In the genomic region with DNA sequence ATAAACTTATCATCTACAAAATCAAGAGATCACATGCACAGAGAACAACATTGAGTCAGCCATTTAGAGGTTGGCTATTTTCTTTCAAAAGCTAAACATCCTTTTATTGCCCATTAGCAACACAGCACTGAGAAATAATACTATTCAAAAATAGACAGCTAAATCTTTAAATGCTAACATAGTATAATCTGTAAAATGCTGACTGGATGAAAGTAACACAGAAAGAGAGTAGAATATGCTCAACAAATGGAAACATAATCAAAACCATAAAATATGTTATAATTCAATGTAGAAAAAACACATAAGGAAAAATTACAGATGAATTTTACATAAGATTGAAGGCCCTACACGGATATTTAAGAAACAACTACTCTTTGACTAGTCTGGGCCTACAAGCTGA, we compare ENCODE assay signal across 1 cellular context.
TF ChIP-seq lines count a peak whose summit lies in the region.

No MANE protein-coding gene starts in this region.

TF ChIP-seq in HepG2, 621 proteins besides CTCF, POLR2A, EP300 and RAD21:
- no peak for TF ChIP-seq SNAI1 (CRISPR knock-in tag; IDR thresholded peaks at IDR 0.05; ENCODE audit: borderline replicate concordance)
- TF ChIP-seq SRSF1 (optimal IDR thresholded peaks at IDR 0.05; ENCODE audit: low read depth, low read length), result no peak
- no peak for TF ChIP-seq IKZF1 (IDR thresholded peaks at IDR 0.05)
- TF ChIP-seq, protein P1, sequence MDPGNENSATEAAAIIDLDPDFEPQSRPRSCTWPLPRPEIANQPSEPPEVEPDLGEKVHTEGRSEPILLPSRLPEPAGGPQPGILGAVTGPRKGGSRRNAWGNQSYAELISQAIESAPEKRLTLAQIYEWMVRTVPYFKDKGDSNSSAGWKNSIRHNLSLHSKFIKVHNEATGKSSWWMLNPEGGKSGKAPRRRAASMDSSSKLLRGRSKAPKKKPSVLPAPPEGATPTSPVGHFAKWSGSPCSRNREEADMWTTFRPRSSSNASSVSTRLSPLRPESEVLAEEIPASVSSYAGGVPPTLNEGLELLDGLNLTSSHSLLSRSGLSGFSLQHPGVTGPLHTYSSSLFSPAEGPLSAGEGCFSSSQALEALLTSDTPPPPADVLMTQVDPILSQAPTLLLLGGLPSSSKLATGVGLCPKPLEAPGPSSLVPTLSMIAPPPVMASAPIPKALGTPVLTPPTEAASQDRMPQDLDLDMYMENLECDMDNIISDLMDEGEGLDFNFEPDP (CRISPR knock-in tag; conservative IDR thresholded peaks at IDR 0.05), result no peak
- TF ChIP-seq, protein P2, sequence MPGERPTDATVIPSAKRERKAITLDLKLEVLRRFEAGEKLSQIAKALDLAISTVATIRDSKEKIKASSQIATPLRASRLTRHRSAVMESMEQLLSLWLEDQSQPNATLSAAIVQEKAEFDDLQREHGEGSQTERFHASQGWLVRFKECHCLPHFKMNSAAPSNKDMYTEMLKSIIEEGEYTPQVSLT (CRISPR knock-in tag; IDR thresholded peaks at IDR 0.05; ENCODE audit: borderline replicate concordance, low read depth), result no peak
- TF ChIP-seq MAFF (IDR thresholded peaks at IDR 0.05; ENCODE audit: low read depth, low read length), result peak; percentile 64
- no peak for TF ChIP-seq TCF7L2 (IDR thresholded peaks at IDR 0.05; ENCODE audit: low read depth, low read length)
- TF ChIP-seq KMT2A (CRISPR knock-in tag; IDR thresholded peaks at IDR 0.05), result no peak
- no peak for TF ChIP-seq RBAK (CRISPR knock-in tag; IDR thresholded peaks at IDR 0.05)
- TF ChIP-seq ZNF263 (CRISPR knock-in tag; IDR thresholded peaks at IDR 0.05), result no peak
- TF ChIP-seq, protein P3, sequence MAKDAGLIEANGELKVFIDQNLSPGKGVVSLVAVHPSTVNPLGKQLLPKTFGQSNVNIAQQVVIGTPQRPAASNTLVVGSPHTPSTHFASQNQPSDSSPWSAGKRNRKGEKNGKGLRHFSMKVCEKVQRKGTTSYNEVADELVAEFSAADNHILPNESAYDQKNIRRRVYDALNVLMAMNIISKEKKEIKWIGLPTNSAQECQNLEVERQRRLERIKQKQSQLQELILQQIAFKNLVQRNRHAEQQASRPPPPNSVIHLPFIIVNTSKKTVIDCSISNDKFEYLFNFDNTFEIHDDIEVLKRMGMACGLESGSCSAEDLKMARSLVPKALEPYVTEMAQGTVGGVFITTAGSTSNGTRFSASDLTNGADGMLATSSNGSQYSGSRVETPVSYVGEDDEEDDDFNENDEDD (CRISPR knock-in tag; IDR thresholded peaks at IDR 0.05; ENCODE audit: borderline replicate concordance), result no peak
- peak; percentile 54 to 71 for TF ChIP-seq MAFK (conservative IDR thresholded peaks at IDR 0.05 in 1 of 2, IDR thresholded peaks at IDR 0.05 in 1 of 2; ENCODE audit: low read length in 2 of 2)
- TF ChIP-seq, protein P4, sequence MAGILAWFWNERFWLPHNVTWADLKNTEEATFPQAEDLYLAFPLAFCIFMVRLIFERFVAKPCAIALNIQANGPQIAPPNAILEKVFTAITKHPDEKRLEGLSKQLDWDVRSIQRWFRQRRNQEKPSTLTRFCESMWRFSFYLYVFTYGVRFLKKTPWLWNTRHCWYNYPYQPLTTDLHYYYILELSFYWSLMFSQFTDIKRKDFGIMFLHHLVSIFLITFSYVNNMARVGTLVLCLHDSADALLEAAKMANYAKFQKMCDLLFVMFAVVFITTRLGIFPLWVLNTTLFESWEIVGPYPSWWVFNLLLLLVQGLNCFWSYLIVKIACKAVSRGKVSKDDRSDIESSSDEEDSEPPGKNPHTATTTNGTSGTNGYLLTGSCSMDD (CRISPR knock-in tag; IDR thresholded peaks at IDR 0.05), result no peak
- TF ChIP-seq, protein P5, sequence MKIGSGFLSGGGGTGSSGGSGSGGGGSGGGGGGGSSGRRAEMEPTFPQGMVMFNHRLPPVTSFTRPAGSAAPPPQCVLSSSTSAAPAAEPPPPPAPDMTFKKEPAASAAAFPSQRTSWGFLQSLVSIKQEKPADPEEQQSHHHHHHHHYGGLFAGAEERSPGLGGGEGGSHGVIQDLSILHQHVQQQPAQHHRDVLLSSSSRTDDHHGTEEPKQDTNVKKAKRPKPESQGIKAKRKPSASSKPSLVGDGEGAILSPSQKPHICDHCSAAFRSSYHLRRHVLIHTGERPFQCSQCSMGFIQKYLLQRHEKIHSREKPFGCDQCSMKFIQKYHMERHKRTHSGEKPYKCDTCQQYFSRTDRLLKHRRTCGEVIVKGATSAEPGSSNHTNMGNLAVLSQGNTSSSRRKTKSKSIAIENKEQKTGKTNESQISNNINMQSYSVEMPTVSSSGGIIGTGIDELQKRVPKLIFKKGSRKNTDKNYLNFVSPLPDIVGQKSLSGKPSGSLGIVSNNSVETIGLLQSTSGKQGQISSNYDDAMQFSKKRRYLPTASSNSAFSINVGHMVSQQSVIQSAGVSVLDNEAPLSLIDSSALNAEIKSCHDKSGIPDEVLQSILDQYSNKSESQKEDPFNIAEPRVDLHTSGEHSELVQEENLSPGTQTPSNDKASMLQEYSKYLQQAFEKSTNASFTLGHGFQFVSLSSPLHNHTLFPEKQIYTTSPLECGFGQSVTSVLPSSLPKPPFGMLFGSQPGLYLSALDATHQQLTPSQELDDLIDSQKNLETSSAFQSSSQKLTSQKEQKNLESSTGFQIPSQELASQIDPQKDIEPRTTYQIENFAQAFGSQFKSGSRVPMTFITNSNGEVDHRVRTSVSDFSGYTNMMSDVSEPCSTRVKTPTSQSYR (CRISPR knock-in tag; IDR thresholded peaks at IDR 0.05; ENCODE audit: borderline replicate concordance), result no peak
